ENCODE assay signal across 25 cellular contexts in the genomic region with DNA sequence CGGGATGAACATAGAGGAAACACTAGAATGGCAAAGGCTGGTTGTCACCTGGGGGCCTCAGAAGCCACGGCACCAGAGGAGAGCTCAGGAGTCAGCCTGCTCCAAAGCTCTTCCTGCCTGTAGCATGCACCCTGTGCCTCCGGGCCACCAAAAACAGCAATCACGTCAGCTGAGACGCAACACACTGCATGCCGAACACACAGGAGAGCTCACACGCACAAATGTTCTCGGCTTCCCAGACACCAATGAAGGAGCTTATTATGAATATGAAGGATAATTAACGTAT. TPM values are rescaled to one million over a fixed set of nuclear protein-coding genes. Genes with fewer than 3 reads are reported as not detected.
A peak's percentile ranks its signal among the peaks of the same experiment; 100 is the strongest.
DNase-seq lines count a peak whose midpoint lies in the region; ATAC-seq and TF ChIP-seq lines count a peak whose summit lies in the region.
"Had no signal": no experiment of that assay in that cellular context is flagged by ENCODE, and none has a peak within 500 bp of the region (broad histone marks: within the 10 kb centered on the region; RNA-seq: fewer than 3 reads in every experiment).

No MANE protein-coding gene starts in this region.

- ATAC-seq in T-cell (replicated peaks in 1 of 4) (no peak), HG02970 (IDR thresholded peaks at IDR 0.05; ENCODE audit: low FRiP score, unreplicated experiment) (no peak)
- no peak for ATAC-seq in stimulated activated memory B cell treated with anti-CD40 and anti-IgM and Interleukin-4, amounts not matched to agents 10 μg/mL and 1 μg/mL and 100 μg/mL, for 72 hours
- ATAC-seq: foreskin keratinocyte; naive thymus-derived CD4-positive, alpha-beta T cell; right cardiac atrium; WTC11 had no signal

- no peaks in the 10 kb centered on the region for H3K27me3 Mint-ChIP-seq in activated naive CD4-positive, alpha-beta T cell treated with anti-CD3 and anti-CD28 coated beads for 36 hours (ENCODE audit: low read depth)
- no peaks in the 10 kb centered on the region for H3K27me3 Mint-ChIP-seq in T-cell
- no peaks in the 10 kb centered on the region for H3K27me3 Mint-ChIP-seq in activated naive CD8-positive, alpha-beta T cell
- no peaks in the 10 kb centered on the region for H3K27me3 Mint-ChIP-seq in stimulated activated memory B cell treated with anti-CD40 and anti-IgM and Interleukin-4, amounts not matched to agents 10 μg/mL and 1 μg/mL and 100 μg/mL, for 72 hours
- H3K27me3 Mint-ChIP-seq: naive thymus-derived CD4-positive, alpha-beta T cell had no signal

- TF ChIP-seq CTCF in GM13976 (IDR thresholded peaks at IDR 0.05; ENCODE audit: borderline replicate concordance, control extremely low read depth, extremely low read depth, insufficient read depth, missing control alignments): no peak

- peak overlapping the region; percentile 95 for H3K27ac Mint-ChIP-seq in activated naive CD4-positive, alpha-beta T cell treated with anti-CD3 and anti-CD28 coated beads for 36 hours
- peak overlapping the region; percentile 24 to 74 for H3K27ac Mint-ChIP-seq in T-cell
- H3K27ac Mint-ChIP-seq in activated naive CD8-positive, alpha-beta T cell: peak overlapping the region; percentile 99
- H3K27ac Mint-ChIP-seq in stimulated activated memory B cell treated with anti-CD40 and anti-IgM and Interleukin-4, amounts not matched to agents 10 μg/mL and 1 μg/mL and 100 μg/mL, for 72 hours: peak overlapping the region; percentile 87
- H3K27ac Mint-ChIP-seq: HFFc6, WTC11 had no signal

- intact Hi-C loops in activated naive CD4-positive, alpha-beta T cell treated with anti-CD3 and anti-CD28 coated beads for 36 hours (cut with micrococcal nuclease): no loop called here

- peaks cover 87% of the 10 kb centered on the region for H3K4me1 Mint-ChIP-seq in activated naive CD4-positive, alpha-beta T cell treated with anti-CD3 and anti-CD28 coated beads for 36 hours (ENCODE audit: low read depth)
- H3K4me1 Mint-ChIP-seq in T-cell: peaks cover 78 to 89% (median 84%) of the 10 kb centered on the region in 3 donors
- H3K4me1 Mint-ChIP-seq in activated naive CD8-positive, alpha-beta T cell (ENCODE audit: low read depth): peaks cover 88% of the 10 kb centered on the region
- peaks cover 87% of the 10 kb centered on the region for H3K4me1 Mint-ChIP-seq in stimulated activated memory B cell treated with anti-CD40 and anti-IgM and Interleukin-4, amounts not matched to agents 10 μg/mL and 1 μg/mL and 100 μg/mL, for 72 hours

- CTCF ChIA-PET in activated naive CD4-positive, alpha-beta T cell treated with anti-CD3 and anti-CD28 coated beads for 36 hours (lab: Charles Lee): interaction anchor here (0.9 to 5.5 kb wide), 3 partner anchors 15 to 38 kb away, joined by 3 to 77 read pairs (median 3); partner anchors contain the start of gene IL2RA
- CTCF ChIA-PET in T-cell (lab: Charles Lee): interaction anchor here in 1 of 2 donors (0.7 to 1.0 kb wide), 2 partner anchors 34 to 39 kb away, joined by 3 to 4 read pairs; no protein-coding TSS in a partner anchor

- POLR2A ChIA-PET in T-cell (lab: Charles Lee): interaction anchor here in 1 of 2 donors (1.0 kb wide), 1 partner anchor 9 kb away, joined by 5 read pairs; no protein-coding TSS in a partner anchor

- peaks cover 85% of the 10 kb centered on the region for H3K36me3 Mint-ChIP-seq in activated naive CD4-positive, alpha-beta T cell treated with anti-CD3 and anti-CD28 coated beads for 36 hours (ENCODE audit: low read depth)
- peaks cover 4% of the 10 kb centered on the region for H3K36me3 Mint-ChIP-seq in T-cell
- H3K36me3 Mint-ChIP-seq in activated naive CD8-positive, alpha-beta T cell: peaks cover 46% of the 10 kb centered on the region
- H3K36me3 Mint-ChIP-seq in stimulated activated memory B cell treated with anti-CD40 and anti-IgM and Interleukin-4, amounts not matched to agents 10 μg/mL and 1 μg/mL and 100 μg/mL, for 72 hours: peaks cover 10% of the 10 kb centered on the region
- H3K36me3 Mint-ChIP-seq: WTC11 had no signal

- no peak for DNase-seq in activated naive CD4-positive, alpha-beta T cell treated with anti-CD3 and anti-CD28 coated beads for 36 hours
- no peak for DNase-seq in activated naive CD4-positive, alpha-beta T cell treated with anti-CD3 and anti-CD28 coated beads, Interleukin-2, amount 50 U/mL, for 16 hours
- DNase-seq in T-cell (no peak), GM13976 (ENCODE audit: low spot score) (no peak)
- DNase-seq: CD8-positive, alpha-beta memory T cell; effector CD4-positive, alpha-beta T cell; erythroblast; foreskin keratinocyte; GF-D8; HFFc6; KG1; NCI-H1694; NCI-H526 treated with DMSO at 0.1 percent for 48 hours; ovary; right cardiac atrium; RPMI8226; stimulated activated CD4-positive, alpha-beta T cell treated with anti-CD3 and anti-CD28 coated beads, Interleukin-12 subunit alpha, Interleukin-12 subunit beta, amount 100 ng/mL, for 4 hours; T1000 had no signal

- H3K9me3 Mint-ChIP-seq in activated naive CD4-positive, alpha-beta T cell treated with anti-CD3 and anti-CD28 coated beads for 36 hours: no peaks in the 10 kb centered on the region
- H3K9me3 Mint-ChIP-seq in T-cell: no peaks in the 10 kb centered on the region
- H3K9me3 Mint-ChIP-seq in activated naive CD8-positive, alpha-beta T cell (ENCODE audit: low read depth): no peaks in the 10 kb centered on the region
- H3K9me3 Mint-ChIP-seq in stimulated activated memory B cell treated with anti-CD40 and anti-IgM and Interleukin-4, amounts not matched to agents 10 μg/mL and 1 μg/mL and 100 μg/mL, for 72 hours: no peaks in the 10 kb centered on the region
- H3K9me3 Mint-ChIP-seq: CD8-positive, alpha-beta memory T cell; HFFc6; WTC11 had no signal

- in situ Hi-C loops in GM13976 (cut with MboI; ENCODE audit: low sequenced_read_pairs, unreplicated experiment): no loop called here

- H3K4me3 Mint-ChIP-seq in activated naive CD4-positive, alpha-beta T cell treated with anti-CD3 and anti-CD28 coated beads for 36 hours: peak overlapping the region; percentile 56
- H3K4me3 Mint-ChIP-seq in T-cell: peak overlapping the region in 1 of 3 donors; percentile 71
- H3K4me3 Mint-ChIP-seq in activated naive CD8-positive, alpha-beta T cell: peak overlapping the region; percentile 73
- no peak overlapping the region for H3K4me3 Mint-ChIP-seq in stimulated activated memory B cell treated with anti-CD40 and anti-IgM and Interleukin-4, amounts not matched to agents 10 μg/mL and 1 μg/mL and 100 μg/mL, for 72 hours
- H3K4me3 Mint-ChIP-seq: HFFc6, WTC11 had no signal

RNA-seq across cellular contexts. Expression of gene IL2RA, which starts 14.9 kb away (rescaled TPM):
- total RNA-seq in activated naive CD4-positive, alpha-beta T cell treated with anti-CD3 and anti-CD28 coated beads for 36 hours: 100 to 1,000 TPM; 443 to 471 TPM
- total RNA-seq in T-cell: 10 to 100 TPM; 19.9 to 40.4 (median 28.1) TPM
- total RNA-seq: cerebellum, foreskin keratinocyte, HFFc6, HT1080 had no signal

RNA-seq across cellular contexts. Expression of gene RBM17, which starts 41.6 kb away (rescaled TPM):
- 100 to 1,000 TPM; 157 to 162 TPM for total RNA-seq in activated naive CD4-positive, alpha-beta T cell treated with anti-CD3 and anti-CD28 coated beads for 36 hours
- total RNA-seq in T-cell: 100 to 1,000 TPM; 119 to 148 (median 127) TPM

Comparison
In these comparisons a context has a peak if more than half of its experiments do, and no peak if none do; other contexts are left out.
1. H3K27ac Mint-ChIP-seq: peak in every context shown above with its lines; median percentile 99 in activated naive CD8-positive, alpha-beta T cell; 95 in activated naive CD4-positive, alpha-beta T cell treated with anti-CD3 and anti-CD28 coated beads for 36 hours; 87 in stimulated activated memory B cell treated with anti-CD40 and anti-IgM and Interleukin-4, amounts not matched to agents 10 μg/mL and 1 μg/mL and 100 μg/mL, for 72 hours; 49 in T-cell.
2. RNA of gene IL2RA, which starts 14.9 kb away (total RNA-seq): 443 to 471 TPM in activated naive CD4-positive, alpha-beta T cell treated with anti-CD3 and anti-CD28 coated beads for 36 hours; 19.9 to 40.4 TPM in T-cell; every median in the first group is over 10 times any median in the second.